Comparison of ENCODE assay signal across 1 cellular context in the genomic region with DNA sequence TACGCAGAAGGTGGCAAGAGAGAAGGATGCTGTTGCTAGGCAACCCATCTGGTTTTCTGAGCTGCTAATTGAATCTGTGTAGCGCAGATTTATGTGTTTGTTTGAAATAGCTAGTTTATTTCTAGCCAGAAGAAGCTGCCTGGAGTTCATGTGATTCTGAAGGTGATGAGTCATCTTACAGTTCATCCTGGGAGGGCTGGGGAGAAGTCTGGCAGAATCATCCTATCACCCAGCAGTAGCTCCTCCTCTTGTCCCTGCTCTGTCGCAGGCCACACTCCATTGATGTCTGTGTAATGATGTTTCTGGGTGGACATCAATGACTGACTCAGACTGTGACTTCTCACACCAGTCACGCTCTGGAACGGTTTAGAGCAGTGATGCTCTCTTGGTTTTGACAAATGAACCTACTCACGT.
TF ChIP-seq lines count a peak whose summit lies in the region.

No MANE protein-coding gene starts in this region.

TF ChIP-seq in K562, 482 proteins besides CTCF, POLR2A, EP300 and RAD21 (continued from another document and continues in another):
- TF ChIP-seq NBN (IDR thresholded peaks at IDR 0.05; ENCODE audit: low read depth), result no peak
- no peak for TF ChIP-seq NR2F6 (CRISPR knock-in tag; IDR thresholded peaks at IDR 0.05)
- TF ChIP-seq TAF15 (IDR thresholded peaks at IDR 0.05; ENCODE audit: low read depth, low read length), result no peak
- no peak for TF ChIP-seq POLR2H (tag; IDR thresholded peaks at IDR 0.05; ENCODE audit: low read depth)
- TF ChIP-seq, protein P1, sequence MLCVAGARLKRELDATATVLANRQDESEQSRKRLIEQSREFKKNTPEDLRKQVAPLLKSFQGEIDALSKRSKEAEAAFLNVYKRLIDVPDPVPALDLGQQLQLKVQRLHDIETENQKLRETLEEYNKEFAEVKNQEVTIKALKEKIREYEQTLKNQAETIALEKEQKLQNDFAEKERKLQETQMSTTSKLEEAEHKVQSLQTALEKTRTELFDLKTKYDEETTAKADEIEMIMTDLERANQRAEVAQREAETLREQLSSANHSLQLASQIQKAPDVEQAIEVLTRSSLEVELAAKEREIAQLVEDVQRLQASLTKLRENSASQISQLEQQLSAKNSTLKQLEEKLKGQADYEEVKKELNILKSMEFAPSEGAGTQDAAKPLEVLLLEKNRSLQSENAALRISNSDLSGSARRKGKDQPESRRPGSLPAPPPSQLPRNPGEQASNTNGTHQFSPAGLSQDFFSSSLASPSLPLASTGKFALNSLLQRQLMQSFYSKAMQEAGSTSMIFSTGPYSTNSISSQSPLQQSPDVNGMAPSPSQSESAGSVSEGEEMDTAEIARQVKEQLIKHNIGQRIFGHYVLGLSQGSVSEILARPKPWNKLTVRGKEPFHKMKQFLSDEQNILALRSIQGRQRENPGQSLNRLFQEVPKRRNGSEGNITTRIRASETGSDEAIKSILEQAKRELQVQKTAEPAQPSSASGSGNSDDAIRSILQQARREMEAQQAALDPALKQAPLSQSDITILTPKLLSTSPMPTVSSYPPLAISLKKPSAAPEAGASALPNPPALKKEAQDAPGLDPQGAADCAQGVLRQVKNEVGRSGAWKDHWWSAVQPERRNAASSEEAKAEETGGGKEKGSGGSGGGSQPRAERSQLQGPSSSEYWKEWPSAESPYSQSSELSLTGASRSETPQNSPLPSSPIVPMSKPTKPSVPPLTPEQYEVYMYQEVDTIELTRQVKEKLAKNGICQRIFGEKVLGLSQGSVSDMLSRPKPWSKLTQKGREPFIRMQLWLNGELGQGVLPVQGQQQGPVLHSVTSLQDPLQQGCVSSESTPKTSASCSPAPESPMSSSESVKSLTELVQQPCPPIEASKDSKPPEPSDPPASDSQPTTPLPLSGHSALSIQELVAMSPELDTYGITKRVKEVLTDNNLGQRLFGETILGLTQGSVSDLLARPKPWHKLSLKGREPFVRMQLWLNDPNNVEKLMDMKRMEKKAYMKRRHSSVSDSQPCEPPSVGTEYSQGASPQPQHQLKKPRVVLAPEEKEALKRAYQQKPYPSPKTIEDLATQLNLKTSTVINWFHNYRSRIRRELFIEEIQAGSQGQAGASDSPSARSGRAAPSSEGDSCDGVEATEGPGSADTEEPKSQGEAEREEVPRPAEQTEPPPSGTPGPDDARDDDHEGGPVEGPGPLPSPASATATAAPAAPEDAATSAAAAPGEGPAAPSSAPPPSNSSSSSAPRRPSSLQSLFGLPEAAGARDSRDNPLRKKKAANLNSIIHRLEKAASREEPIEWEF (CRISPR knock-in tag; IDR thresholded peaks at IDR 0.05), result no peak
- TF ChIP-seq ZNF140 (CRISPR knock-in tag; IDR thresholded peaks at IDR 0.05), result no peak
- TF ChIP-seq ZFP1 (CRISPR knock-in tag; IDR thresholded peaks at IDR 0.05), result no peak
- TF ChIP-seq PML (IDR thresholded peaks at IDR 0.05; ENCODE audit: low read length), result no peak
- no peak for TF ChIP-seq ESRRA (IDR thresholded peaks at IDR 0.05; ENCODE audit: borderline replicate concordance, low read depth)
- TF ChIP-seq PHF21A (IDR thresholded peaks at IDR 0.05; ENCODE audit: borderline replicate concordance, low read depth), result peak; percentile 97
- TF ChIP-seq FOS (IDR thresholded peaks at IDR 0.05; ENCODE audit: extremely low read depth, insufficient read length), result peak; percentile 26
- peak in 1 of 2 experiments; percentile 56; a peak in 2 of 4 replicates for TF ChIP-seq HDAC1 (IDR thresholded peaks at IDR 0.05)
- no peak for TF ChIP-seq DACH1 (IDR thresholded peaks at IDR 0.05; ENCODE audit: partially characterized antibody)
- TF ChIP-seq, protein P2, sequence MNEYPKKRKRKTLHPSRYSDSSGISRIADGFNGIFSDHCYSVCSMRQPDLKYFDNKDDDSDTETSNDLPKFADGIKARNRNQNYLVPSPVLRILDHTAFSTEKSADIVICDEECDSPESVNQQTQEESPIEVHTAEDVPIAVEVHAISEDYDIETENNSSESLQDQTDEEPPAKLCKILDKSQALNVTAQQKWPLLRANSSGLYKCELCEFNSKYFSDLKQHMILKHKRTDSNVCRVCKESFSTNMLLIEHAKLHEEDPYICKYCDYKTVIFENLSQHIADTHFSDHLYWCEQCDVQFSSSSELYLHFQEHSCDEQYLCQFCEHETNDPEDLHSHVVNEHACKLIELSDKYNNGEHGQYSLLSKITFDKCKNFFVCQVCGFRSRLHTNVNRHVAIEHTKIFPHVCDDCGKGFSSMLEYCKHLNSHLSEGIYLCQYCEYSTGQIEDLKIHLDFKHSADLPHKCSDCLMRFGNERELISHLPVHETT (CRISPR knock-in tag; conservative IDR thresholded peaks at IDR 0.05 in 1 of 2, IDR thresholded peaks at IDR 0.05 in 1 of 2), result no peak
- TF ChIP-seq RCOR1 (IDR thresholded peaks at IDR 0.05; ENCODE audit: borderline replicate concordance in 1 of 2, low read depth in 2 of 2, low read length in 2 of 2), result peak; percentile 76 to 90; a peak in 3 of 4 replicates
- TF ChIP-seq CHCHD3 (CRISPR knock-in tag; IDR thresholded peaks at IDR 0.05), result no peak
- no peak for TF ChIP-seq ZNF24 (IDR thresholded peaks at IDR 0.05)
- TF ChIP-seq PHF8 (IDR thresholded peaks at IDR 0.05; ENCODE audit: borderline replicate concordance, low read length), result no peak
- TF ChIP-seq SMARCE1 (IDR thresholded peaks at IDR 0.05), result no peak
- TF ChIP-seq CBFA2T3 (IDR thresholded peaks at IDR 0.05), result peak; percentile 8; the same call in 1 of the 2 replicates
- no peak for TF ChIP-seq SRSF7 (optimal IDR thresholded peaks at IDR 0.05; ENCODE audit: low read depth, low read length)
- TF ChIP-seq HDAC2 (IDR thresholded peaks at IDR 0.05), result 0 out of 2 replicates have a peak, but pooled peaks have one; percentile 29
- TF ChIP-seq CHD1 (IDR thresholded peaks at IDR 0.05; ENCODE audit: low read length), result no peak
- no peak for TF ChIP-seq SMAD3 (CRISPR knock-in tag; conservative IDR thresholded peaks at IDR 0.05)
- TF ChIP-seq, protein P3, sequence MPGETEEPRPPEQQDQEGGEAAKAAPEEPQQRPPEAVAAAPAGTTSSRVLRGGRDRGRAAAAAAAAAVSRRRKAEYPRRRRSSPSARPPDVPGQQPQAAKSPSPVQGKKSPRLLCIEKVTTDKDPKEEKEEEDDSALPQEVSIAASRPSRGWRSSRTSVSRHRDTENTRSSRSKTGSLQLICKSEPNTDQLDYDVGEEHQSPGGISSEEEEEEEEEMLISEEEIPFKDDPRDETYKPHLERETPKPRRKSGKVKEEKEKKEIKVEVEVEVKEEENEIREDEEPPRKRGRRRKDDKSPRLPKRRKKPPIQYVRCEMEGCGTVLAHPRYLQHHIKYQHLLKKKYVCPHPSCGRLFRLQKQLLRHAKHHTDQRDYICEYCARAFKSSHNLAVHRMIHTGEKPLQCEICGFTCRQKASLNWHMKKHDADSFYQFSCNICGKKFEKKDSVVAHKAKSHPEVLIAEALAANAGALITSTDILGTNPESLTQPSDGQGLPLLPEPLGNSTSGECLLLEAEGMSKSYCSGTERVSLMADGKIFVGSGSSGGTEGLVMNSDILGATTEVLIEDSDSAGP (CRISPR knock-in tag; IDR thresholded peaks at IDR 0.05), result no peak
- TF ChIP-seq RBBP5 (IDR thresholded peaks at IDR 0.05; ENCODE audit: borderline replicate concordance, insufficient read depth, low read length, poor library complexity, severe bottlenecking), result no peak
- no peak for TF ChIP-seq IFI16 (CRISPR knock-in tag; IDR thresholded peaks at IDR 0.05)
- TF ChIP-seq MEIS2 (IDR thresholded peaks at IDR 0.05; ENCODE audit: partially characterized antibody), result peak; percentile 62
- TF ChIP-seq MBD2 (IDR thresholded peaks at IDR 0.05; ENCODE audit: borderline replicate concordance, low read depth), result no peak
- no peak for TF ChIP-seq ZNF668 (CRISPR knock-in tag; IDR thresholded peaks at IDR 0.05)
- peak; percentile 78 for TF ChIP-seq ZNF316 (IDR thresholded peaks at IDR 0.05)
- TF ChIP-seq, protein P4, sequence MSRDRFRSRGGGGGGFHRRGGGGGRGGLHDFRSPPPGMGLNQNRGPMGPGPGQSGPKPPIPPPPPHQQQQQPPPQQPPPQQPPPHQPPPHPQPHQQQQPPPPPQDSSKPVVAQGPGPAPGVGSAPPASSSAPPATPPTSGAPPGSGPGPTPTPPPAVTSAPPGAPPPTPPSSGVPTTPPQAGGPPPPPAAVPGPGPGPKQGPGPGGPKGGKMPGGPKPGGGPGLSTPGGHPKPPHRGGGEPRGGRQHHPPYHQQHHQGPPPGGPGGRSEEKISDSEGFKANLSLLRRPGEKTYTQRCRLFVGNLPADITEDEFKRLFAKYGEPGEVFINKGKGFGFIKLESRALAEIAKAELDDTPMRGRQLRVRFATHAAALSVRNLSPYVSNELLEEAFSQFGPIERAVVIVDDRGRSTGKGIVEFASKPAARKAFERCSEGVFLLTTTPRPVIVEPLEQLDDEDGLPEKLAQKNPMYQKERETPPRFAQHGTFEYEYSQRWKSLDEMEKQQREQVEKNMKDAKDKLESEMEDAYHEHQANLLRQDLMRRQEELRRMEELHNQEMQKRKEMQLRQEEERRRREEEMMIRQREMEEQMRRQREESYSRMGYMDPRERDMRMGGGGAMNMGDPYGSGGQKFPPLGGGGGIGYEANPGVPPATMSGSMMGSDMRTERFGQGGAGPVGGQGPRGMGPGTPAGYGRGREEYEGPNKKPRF (IDR thresholded peaks at IDR 0.05; ENCODE audit: low read depth, low read length), result no peak
- TF ChIP-seq, protein P5, sequence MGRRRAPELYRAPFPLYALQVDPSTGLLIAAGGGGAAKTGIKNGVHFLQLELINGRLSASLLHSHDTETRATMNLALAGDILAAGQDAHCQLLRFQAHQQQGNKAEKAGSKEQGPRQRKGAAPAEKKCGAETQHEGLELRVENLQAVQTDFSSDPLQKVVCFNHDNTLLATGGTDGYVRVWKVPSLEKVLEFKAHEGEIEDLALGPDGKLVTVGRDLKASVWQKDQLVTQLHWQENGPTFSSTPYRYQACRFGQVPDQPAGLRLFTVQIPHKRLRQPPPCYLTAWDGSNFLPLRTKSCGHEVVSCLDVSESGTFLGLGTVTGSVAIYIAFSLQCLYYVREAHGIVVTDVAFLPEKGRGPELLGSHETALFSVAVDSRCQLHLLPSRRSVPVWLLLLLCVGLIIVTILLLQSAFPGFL (CRISPR knock-in tag; IDR thresholded peaks at IDR 0.05), result no peak
- TF ChIP-seq NRF1 (conservative IDR thresholded peaks at IDR 0.05 in 1 of 2, IDR thresholded peaks at IDR 0.05 in 1 of 2), result peak in 1 of 2 experiments; percentile 29; a peak in 1 of 4 replicates
- TF ChIP-seq, protein P6, sequence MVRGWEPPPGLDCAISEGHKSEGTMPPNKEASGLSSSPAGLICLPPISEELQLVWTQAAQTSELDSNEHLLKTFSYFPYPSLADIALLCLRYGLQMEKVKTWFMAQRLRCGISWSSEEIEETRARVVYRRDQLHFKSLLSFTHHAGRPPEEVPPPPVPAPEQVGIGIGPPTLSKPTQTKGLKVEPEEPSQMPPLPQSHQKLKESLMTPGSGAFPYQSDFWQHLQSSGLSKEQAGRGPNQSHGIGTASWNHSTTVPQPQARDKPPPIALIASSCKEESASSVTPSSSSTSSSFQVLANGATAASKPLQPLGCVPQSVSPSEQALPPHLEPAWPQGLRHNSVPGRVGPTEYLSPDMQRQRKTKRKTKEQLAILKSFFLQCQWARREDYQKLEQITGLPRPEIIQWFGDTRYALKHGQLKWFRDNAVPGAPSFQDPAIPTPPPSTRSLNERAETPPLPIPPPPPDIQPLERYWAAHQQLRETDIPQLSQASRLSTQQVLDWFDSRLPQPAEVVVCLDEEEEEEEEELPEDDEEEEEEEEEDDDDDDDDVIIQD (CRISPR knock-in tag; IDR thresholded peaks at IDR 0.05), result no peak
- TF ChIP-seq RBM22 (IDR thresholded peaks at IDR 0.05; ENCODE audit: low read depth, low read length, poor library complexity, severe bottlenecking), result no peak
